In genomic region chr4:168831919-168832745, GRCh38 we compare ENCODE assay signal across 7 cellular contexts.
DNase-seq lines count a peak whose midpoint lies in the region; ATAC-seq, FAIRE-seq and TF ChIP-seq lines count a peak whose summit lies in the region.

No MANE protein-coding gene starts in this region.

- intact Hi-C loops in colonic mucosa (cut with DNase I), result loop anchor here (10.0 kb wide), 1 partner anchor 247 kb away; no protein-coding TSS in a partner anchor

- H3K36me3 ChIP-seq in colonic mucosa, result no peaks in the 10 kb centered on the region

- peak; percentile 39 for DNase-seq in GM18507 (ENCODE audit: extremely low spot score, insufficient read length, low read depth)
- DNase-seq in NCI-H1092 treated with DMSO at 0.1 percent for 48 hours (lab: John Stamatoyannopoulos, UW), result peak; percentile 46
- peak; percentile 40 to 52 for DNase-seq in activated CD4-positive, alpha-beta T cell treated with anti-CD3 and anti-CD28 coated beads for 4 hours
- DNase-seq in colonic mucosa, result peak; percentile 84
- DNase-seq in left lobe of liver (ENCODE audit: low spot score), result peak; percentile 77
- DNase-seq in stimulated activated CD4-positive, alpha-beta T cell treated with anti-CD3 and anti-CD28 coated beads, Interleukin-4, amount 100 ng/mL, for 1 hour, result peak; percentile 67

- peak overlapping the region; percentile 71 for H3K27ac ChIP-seq in colonic mucosa

- ATAC-seq in HG02588 (IDR thresholded peaks at IDR 0.05; ENCODE audit: unreplicated experiment) (peak; percentile 89), left lobe of liver (peak; percentile 97)

- no peak for TF ChIP-seq CTCF in colonic mucosa (IDR thresholded peaks at IDR 0.05)

- peak overlapping the region; percentile 86 to 91 for H3K9ac ChIP-seq in colonic mucosa (ENCODE audit: low read depth in 2 of 2, low read length in 2 of 2)

- no peak for FAIRE-seq in GM18507 (lab: Jason Lieb, UNC)

- no peaks in the 10 kb centered on the region for H3K9me3 ChIP-seq in colonic mucosa

- no peaks in the 10 kb centered on the region for H3K27me3 ChIP-seq in colonic mucosa

- H3K4me3 ChIP-seq in colonic mucosa, result peak overlapping the region; percentile 78

- H3K4me1 ChIP-seq in colonic mucosa, result no peaks in the 10 kb centered on the region

Comparison
In these comparisons a context has a peak if more than half of its experiments do, and no peak if none do; other contexts are left out.
1. Peak in every context shown above with its lines: DNase-seq, ATAC-seq, H3K4me3 ChIP-seq and H3K27ac ChIP-seq.